ENCODE assay signal across 20 cellular contexts in the genomic region with DNA sequence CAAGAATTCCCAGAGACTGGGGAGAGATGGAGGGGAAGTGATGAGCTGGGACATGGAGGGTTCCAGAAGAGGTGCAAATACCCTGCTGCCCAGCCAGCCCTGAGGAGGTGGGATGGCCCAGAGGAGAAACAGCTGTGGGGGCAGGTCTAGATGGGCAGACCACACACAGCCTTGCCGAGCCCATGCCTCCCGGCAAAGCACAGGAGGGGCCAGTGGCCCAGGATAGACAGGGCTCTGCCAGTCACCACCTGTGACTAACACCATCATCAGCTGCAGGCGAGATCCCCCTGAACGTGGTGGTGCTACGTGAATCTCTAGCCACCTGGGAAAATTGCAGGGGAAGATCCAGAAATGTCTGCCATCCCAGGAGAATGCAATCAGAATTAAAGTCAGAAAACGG. TPM values are rescaled to one million over a fixed set of nuclear protein-coding genes. Genes with fewer than 3 reads are reported as not detected.
DNase-seq lines count a peak whose midpoint lies in the region; ATAC-seq, FAIRE-seq and TF ChIP-seq lines count a peak whose summit lies in the region.
"Had no signal": no experiment of that assay in that cellular context is flagged by ENCODE, and none has a peak within 500 bp of the region (broad histone marks: within the 10 kb centered on the region; RNA-seq: fewer than 3 reads in every experiment).

No MANE protein-coding gene starts in this region.

- TF ChIP-seq CTCF in body of pancreas (IDR thresholded peaks at IDR 0.05) (no peak), keratinocyte (optimal IDR thresholded peaks at IDR 0.05 in 1 of 3, IDR thresholded peaks at IDR 0.05 in 1 of 3, conservative IDR thresholded peaks at IDR 0.05 in 1 of 3; ENCODE audit: extremely low read depth in 1 of 3, insufficient read depth in 2 of 3, low read length in 3 of 3) (no peak), gastrocnemius medialis (IDR thresholded peaks at IDR 0.05 in 4 of 5, conservative IDR thresholded peaks at IDR 0.05 in 1 of 5) (no peak)

- H3K4me1 ChIP-seq in body of pancreas (peaks cover 100% of the 10 kb centered on the region), keratinocyte (ENCODE audit: control insufficient read depth, extremely low read depth, insufficient read depth, low read length) (no peaks in the 10 kb centered on the region), gastrocnemius medialis (peaks cover 53 to 71% of the 10 kb centered on the region in 2 donors)

- in situ Hi-C loops in gastrocnemius medialis (cut with MboI; ENCODE audit: low sequenced_read_pairs in 4 of 4) = no loop called here

- peak; percentile 64 for DNase-seq in RCC 7860 (ENCODE audit: low spot score)
- no peak for DNase-seq in body of pancreas
- peak; percentile 17 for DNase-seq in keratinocyte (ENCODE audit: low read depth, low spot score)
- DNase-seq in gastrocnemius medialis = no peak
- no peak for DNase-seq in foreskin melanocyte
- DNase-seq in GM12891 (ENCODE audit: insufficient read length, low spot score) = no peak
- no peak for DNase-seq in globus pallidus (ENCODE audit: low spot score)
- DNase-seq: activated CD4-positive, CD25-positive, alpha-beta regulatory T cell treated with anti-CD3 and anti-CD28 coated beads, Interleukin-2, amount 50 U/mL, for 72 hours; activated naive CD4-positive, alpha-beta T cell treated with anti-CD3 and anti-CD28 coated beads, Interleukin-2, amount 50 U/mL, for 16 hours; activated T-cell treated with anti-CD3 and anti-CD28 coated beads, Interleukin-2, amount 50 U/mL, for 72 hours; NCI-H526 treated with DMSO at 0.1 percent for 48 hours; nucleus accumbens; stimulated activated naive CD4-positive, alpha-beta T cell had no signal

- H3K79me2 ChIP-seq in keratinocyte (ENCODE audit: control insufficient read depth, insufficient read depth, low read length) = no peaks in the 10 kb centered on the region

- TF ChIP-seq POLR2A in body of pancreas (IDR thresholded peaks at IDR 0.05) = no peak
- TF ChIP-seq POLR2A in gastrocnemius medialis (IDR thresholded peaks at IDR 0.05) = no peak
- no peak for TF ChIP-seq POLR2A in GM12891 (IDR thresholded peaks at IDR 0.05; ENCODE audit: low read depth, low read length)

- WGBS in body of pancreas, 2 donors = 55 to 58% methylated on average over 6 of the region's 6 CpGs

- dilution Hi-C loops in keratinocyte (cut with MboI; ENCODE audit: extremely low pct_ligation_motif_present, low sequenced_read_pairs) = no loop called here

- no peak overlapping the region for H3K4me2 ChIP-seq in keratinocyte (ENCODE audit: control insufficient read depth, extremely low read depth, insufficient read depth, low read depth, low read length)
- H3K4me2 ChIP-seq: BLaER1 had no signal

- FAIRE-seq in RCC 7860 (lab: Jason Lieb, UNC) (peak; percentile 69), keratinocyte (lab: Jason Lieb, UNC) (no peak), GM12891 (lab: Jason Lieb, UNC) (no peak)
- FAIRE-seq: HTR-8/SVneo had no signal

- H3K27me3 ChIP-seq in body of pancreas = no peaks in the 10 kb centered on the region
- no peaks in the 10 kb centered on the region for H3K27me3 ChIP-seq in keratinocyte (ENCODE audit: control insufficient read depth, extremely low read depth, insufficient read depth, low read length)
- no peaks in the 10 kb centered on the region for H3K27me3 ChIP-seq in gastrocnemius medialis
- H3K27me3 ChIP-seq: BLaER1, tibial artery had no signal

- no peaks in the 10 kb centered on the region for H3K9me3 ChIP-seq in body of pancreas
- no peaks in the 10 kb centered on the region for H3K9me3 ChIP-seq in keratinocyte (ENCODE audit: control insufficient read depth, low read depth, low read length)
- no peaks in the 10 kb centered on the region for H3K9me3 ChIP-seq in gastrocnemius medialis
- H3K9me3 ChIP-seq: BLaER1, tibial artery had no signal

- intact Hi-C loops in body of pancreas (cut with DNase I) (no loop called here), gastrocnemius medialis (cut with DNase I; ENCODE audit: low total_unique reads) (loop anchor here (5.0 to 10.0 kb wide), 3 partner anchors 118 to 250 kb away; a partner anchor contains a TSS)

- no peaks in the 10 kb centered on the region for H4K20me1 ChIP-seq in keratinocyte (ENCODE audit: control insufficient read depth, extremely low read depth, insufficient read depth, low read length)
- H4K20me1 ChIP-seq: BLaER1 had no signal

- H3K9me1 ChIP-seq in keratinocyte (ENCODE audit: control insufficient read depth, extremely low read depth, insufficient read depth, low read length) = no peaks in the 10 kb centered on the region

- H2AFZ ChIP-seq in keratinocyte (ENCODE audit: control insufficient read depth, low read length) = no peak overlapping the region
- H2AFZ ChIP-seq: GM23248 had no signal

- no peak overlapping the region for H3K9ac ChIP-seq in keratinocyte (ENCODE audit: control insufficient read depth, extremely low read depth, insufficient read depth, low read length)
- H3K9ac ChIP-seq: BLaER1, GM23248 had no signal

- peak overlapping the region; percentile 68 to 97 (median 91) for H3K27ac ChIP-seq in body of pancreas
- H3K27ac ChIP-seq in keratinocyte (ENCODE audit: control insufficient read depth, insufficient read depth, low read length) = no peak overlapping the region
- H3K27ac ChIP-seq in gastrocnemius medialis = peak overlapping the region; percentile 72 to 88 (median 80)
- H3K27ac ChIP-seq: BLaER1, GM23248 had no signal

- H3K4me3 ChIP-seq in body of pancreas = no peak overlapping the region
- H3K4me3 ChIP-seq in keratinocyte (ENCODE audit: control insufficient read depth in 2 of 3, extremely low read depth in 1 of 3, insufficient read depth in 2 of 3, low read depth in 1 of 3, low read length in 3 of 3) = no peak overlapping the region
- H3K4me3 ChIP-seq in gastrocnemius medialis = no peak overlapping the region
- H3K4me3 ChIP-seq: BLaER1, GM23248, tibial artery had no signal

- ATAC-seq in body of pancreas = no peak
- peak; percentile 11 to 12 for ATAC-seq in gastrocnemius medialis
- ATAC-seq: activated T-cell treated with anti-CD3 and anti-CD28 coated beads, Interleukin-2, amount 50 U/mL, for 72 hours had no signal

- no peaks in the 10 kb centered on the region for H3K36me3 ChIP-seq in body of pancreas (replicated peaks in 1 of 2; ENCODE audit: insufficient read depth in 1 of 2, low read depth in 2 of 2)
- no peaks in the 10 kb centered on the region for H3K36me3 ChIP-seq in keratinocyte (ENCODE audit: control insufficient read depth in 2 of 2, extremely low read depth in 1 of 2, insufficient read depth in 2 of 2, low read length in 2 of 2)
- no peaks in the 10 kb centered on the region for H3K36me3 ChIP-seq in gastrocnemius medialis
- H3K36me3 ChIP-seq: BLaER1, tibial artery had no signal

TF ChIP-seq in GM12891, 5 proteins besides CTCF, POLR2A, EP300 and RAD21:
- TF ChIP-seq PAX5 (IDR thresholded peaks at IDR 0.05; ENCODE audit: insufficient read depth, low read length, severe bottlenecking) = no peak
- no peak for TF ChIP-seq POLR2AphosphoS5 (IDR thresholded peaks at IDR 0.05; ENCODE audit: low read depth, low read length)
- TF ChIP-seq POU2F2 (IDR thresholded peaks at IDR 0.05; ENCODE audit: low read depth, low read length) = no peak
- no peak for TF ChIP-seq TAF1 (IDR thresholded peaks at IDR 0.05; ENCODE audit: low read depth, low read length)
- no peak for TF ChIP-seq SPI1 (IDR thresholded peaks at IDR 0.05; ENCODE audit: low read depth, low read length)

RNA-seq across cellular contexts. Expression of a gene that starts 39.4 kb away (rescaled TPM):
- total RNA-seq in body of pancreas (100 to 1,000 TPM in 1 of 2 donors, 10 to 100 TPM in 1; 69.0 to 183 TPM), gastrocnemius medialis (not detected)
- polyA plus RNA-seq in keratinocyte = not detected in 3 replicates
- not detected for polyA plus RNA-seq in keratinocyte (2011; ENCODE audit: low read depth)
- not detected in 2 replicates for polyA plus RNA-seq in keratinocyte (2011; cell fraction: cytosol; rRNA removed)
- polyA plus RNA-seq in keratinocyte (2011; cell fraction: nucleus; rRNA removed) = not detected in 2 replicates
- polyA plus RNA-seq in keratinocyte (2012; ENCODE audit: low replicate concordance) = not detected in 2 replicates
- not detected in 3 replicates for polyA minus RNA-seq in keratinocyte
- polyA minus RNA-seq in keratinocyte (2011; cell fraction: cytosol; rRNA and poly(A)+ RNA removed) = not detected
- not detected in 2 replicates for polyA minus RNA-seq in keratinocyte (2011; cell fraction: nucleus; rRNA and poly(A)+ RNA removed)
- not detected for polyA plus RNA-seq in GM12891 (2012; ENCODE audit: low read depth, missing spikeins)
- total RNA-seq: activated T-cell treated with anti-CD3 and anti-CD28 coated beads, Interleukin-2, amount 50 U/mL, for 72 hours; GM23248; LHCN-M2; OCI-LY7; sciatic nerve had no signal
- polyA plus RNA-seq: GM23248 had no signal

RNA-seq across cellular contexts. Expression of a gene that starts 53.2 kb away (rescaled TPM):
- total RNA-seq in body of pancreas (10 to 100 TPM; 19.1 to 22.1 TPM), gastrocnemius medialis (1 to 10 TPM in 1 of 4 donors, under 1 TPM in 3; 0.49 to 2.7 (median 0.64) TPM)
- 0.10 to 0.18 TPM (median 0.13 TPM) in 3 replicates for polyA plus RNA-seq in keratinocyte
- polyA plus RNA-seq in keratinocyte (2011; ENCODE audit: low read depth) = not detected
- 0.08 and 0.11 TPM in 2 replicates for polyA plus RNA-seq in keratinocyte (2011; cell fraction: cytosol; rRNA removed)
- not detected in 2 replicates for polyA plus RNA-seq in keratinocyte (2011; cell fraction: nucleus; rRNA removed)
- 0.16 TPM in 1 of 2 replicates, not detected in the other for polyA plus RNA-seq in keratinocyte (2012; ENCODE audit: low replicate concordance)
- polyA minus RNA-seq in keratinocyte = 0.23 to 0.66 TPM in 2 of 3 replicates, not detected in the other
- not detected for polyA minus RNA-seq in keratinocyte (2011; cell fraction: cytosol; rRNA and poly(A)+ RNA removed)
- polyA minus RNA-seq in keratinocyte (2011; cell fraction: nucleus; rRNA and poly(A)+ RNA removed) = not detected in 2 replicates
- 0.31 TPM for polyA plus RNA-seq in GM12891 (2012; ENCODE audit: low read depth, missing spikeins)
- total RNA-seq: activated T-cell treated with anti-CD3 and anti-CD28 coated beads, Interleukin-2, amount 50 U/mL, for 72 hours; GM23248; LHCN-M2; OCI-LY7 had no signal

RNA-seq across cellular contexts. Expression of a gene that starts 59.4 kb away (rescaled TPM):
- total RNA-seq in body of pancreas (10 to 100 TPM; 12.2 to 21.5 TPM), gastrocnemius medialis (not detected)
- polyA plus RNA-seq in keratinocyte = not detected in 3 replicates
- polyA plus RNA-seq in keratinocyte (2011; ENCODE audit: low read depth) = not detected
- not detected in 2 replicates for polyA plus RNA-seq in keratinocyte (2011; cell fraction: cytosol; rRNA removed)
- polyA plus RNA-seq in keratinocyte (2011; cell fraction: nucleus; rRNA removed) = not detected in 2 replicates
- polyA plus RNA-seq in keratinocyte (2012; ENCODE audit: low replicate concordance) = not detected in 2 replicates
- not detected in 3 replicates for polyA minus RNA-seq in keratinocyte
- not detected for polyA minus RNA-seq in keratinocyte (2011; cell fraction: cytosol; rRNA and poly(A)+ RNA removed)
- not detected in 2 replicates for polyA minus RNA-seq in keratinocyte (2011; cell fraction: nucleus; rRNA and poly(A)+ RNA removed)
- not detected for polyA plus RNA-seq in GM12891 (2012; ENCODE audit: low read depth, missing spikeins)
- total RNA-seq: activated T-cell treated with anti-CD3 and anti-CD28 coated beads, Interleukin-2, amount 50 U/mL, for 72 hours; GM23248; LHCN-M2; OCI-LY7 had no signal

Comparison
In these comparisons a context has a peak if more than half of its experiments do, and no peak if none do; other contexts are left out.
1. DNase-seq: peak in RCC 7860 (single experiment) and keratinocyte (single experiment); none in body of pancreas (0 of 4), gastrocnemius medialis (0 of 2), foreskin melanocyte (single experiment), GM12891 (single experiment) and globus pallidus (single experiment).
2. RNA of a gene that starts 39.4 kb away (total RNA-seq): 69.0 to 183 TPM in body of pancreas; not detected in gastrocnemius medialis; every median in the first group is over 10 times any median in the second.
3. RNA of a gene that starts 53.2 kb away (total RNA-seq): 19.1 to 22.1 TPM in body of pancreas; 0.49 to 2.7 TPM in gastrocnemius medialis; every median in the first group is over 4 times any median in the second.
4. RNA of a gene that starts 59.4 kb away (total RNA-seq): 12.2 to 21.5 TPM in body of pancreas; not detected in gastrocnemius medialis; every median in the first group is over 10 times any median in the second.